8 cellular contexts compared by ENCODE assay signal in the genomic region with DNA sequence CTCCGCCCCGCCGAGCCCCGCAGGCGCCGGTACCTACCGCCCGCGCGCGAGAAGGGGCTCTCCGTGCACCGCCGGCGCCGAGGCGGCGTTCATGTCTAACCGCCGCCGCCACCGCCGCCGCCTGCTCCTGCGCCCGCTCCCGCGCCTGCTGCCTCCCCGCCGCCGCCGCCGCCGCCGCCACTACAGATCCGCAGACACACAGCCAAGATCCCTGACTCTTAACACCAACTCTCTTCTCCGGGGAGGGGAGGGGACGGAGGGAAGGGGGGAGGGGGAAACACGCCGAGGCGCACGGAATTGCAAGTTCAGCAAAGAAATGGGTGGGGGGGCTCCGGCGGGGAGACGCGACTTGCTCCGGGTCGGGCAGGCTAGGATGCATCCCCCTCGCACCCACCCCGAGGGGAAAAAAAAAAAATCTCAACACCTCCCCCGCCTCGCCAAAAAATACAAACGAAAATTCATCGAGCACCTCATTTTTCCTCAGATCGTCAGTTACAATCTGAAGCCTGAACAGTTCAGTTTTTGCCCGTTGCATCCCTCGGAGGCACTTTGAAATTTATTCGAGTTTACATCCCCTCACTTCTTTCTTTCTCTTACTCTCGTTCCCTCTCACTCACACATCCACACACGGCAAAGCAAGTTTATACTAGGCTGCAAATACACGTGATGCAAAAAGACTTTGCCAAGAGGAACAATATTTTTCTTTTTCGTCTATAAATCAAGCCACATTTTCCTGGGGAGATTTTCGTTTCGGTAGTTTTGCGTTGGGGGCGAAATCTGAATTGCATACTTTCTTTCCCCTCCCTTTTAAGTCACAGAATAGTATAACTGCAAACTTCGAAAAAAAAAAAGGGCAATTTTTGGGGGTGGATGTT. TPM values are rescaled to one million over a fixed set of nuclear protein-coding genes. Genes with fewer than 3 reads are reported as not detected.
DNase-seq lines count a peak whose midpoint lies in the region; ATAC-seq, FAIRE-seq and TF ChIP-seq lines count a peak whose summit lies in the region.

Gene TCF4, minus strand, starts transcription at position 192 of the 875 bp plus-strand sequence. CDS start 1,076 bp downstream, outside the sequence.

- no peaks in the 10 kb centered on the region for H3K27me3 ChIP-seq in A673 (replicated peaks; ENCODE audit: insufficient read depth, low read depth, low read length, poor library complexity)

- no peaks in the 10 kb centered on the region for H3K9me3 ChIP-seq in A673 (ENCODE audit: low read depth, low read length, poor library complexity, severe bottlenecking)

- intact Hi-C loops in A673 (cut with micrococcal nuclease; ENCODE audit: unreplicated experiment), result loop anchor here (2.0 to 5.0 kb wide), 4 partner anchors 81 to 246 kb away; no protein-coding TSS in a partner anchor

- H3K27ac ChIP-seq in A673 (ENCODE audit: low read depth, low read length, poor library complexity, severe bottlenecking), result peak within 1 kb of the TSS; percentile 77

- TF ChIP-seq POLR2A in GM12892 (IDR thresholded peaks at IDR 0.05; ENCODE audit: low read depth, low read length), result no peak

- peaks cover 4% of the 10 kb centered on the region for H3K36me3 ChIP-seq in A673 (ENCODE audit: insufficient read depth, low read length, poor library complexity, severe bottlenecking)

- CTCF ChIA-PET in A673 (lab: Charles Lee), result no interaction called here

- TF ChIP-seq CTCF in A673 (conservative IDR thresholded peaks at IDR 0.05; ENCODE audit: low read depth, low read length), result no peak

- POLR2A ChIA-PET in A673 (lab: Charles Lee; ENCODE audit: low non-redundant PET), result interaction anchor here (0.7 kb wide), 1 partner anchor 167 kb away, joined by 15 read pairs; no protein-coding TSS in a partner anchor

- ATAC-seq in esophagus mucosa, result peak; percentile 22
- no peak for ATAC-seq in HG03469 (IDR thresholded peaks at IDR 0.05; ENCODE audit: unreplicated experiment)

- peak within 1 kb of the TSS; percentile 64 for H3K4me3 ChIP-seq in A673 (ENCODE audit: low read depth, low read length, poor library complexity, severe bottlenecking)

- TSS peak; percentile 59 for BruUV-seq in A673 (replicated peaks; lab: Mats Ljungman, UMichigan)

- FAIRE-seq in GM12892 (lab: Jason Lieb, UNC), result no peak

- peaks cover 29% of the 10 kb centered on the region for H3K4me1 ChIP-seq in A673 (ENCODE audit: insufficient read depth, low read length, poor library complexity, severe bottlenecking)

- DNase-seq in A673 (ENCODE audit: low spot score) (peak; percentile 83), GM12892 (ENCODE audit: insufficient read length) (peak; percentile 18), NCI-H2227 (lab: John Stamatoyannopoulos, UW; ENCODE audit: unreplicated experiment) (peak; percentile 83), mesenteric fat pad (ENCODE audit: low spot score) (no peak), superior temporal gyrus (ENCODE audit: extremely low spot score) (peak; percentile 82)
- DNase-seq in activated CD8-positive, alpha-beta memory T cell treated with anti-CD3 and anti-CD28 coated beads for 24 hours, result peak; percentile 57

RNA-seq across cellular contexts. Expression of gene TCF4, which starts in this region (rescaled TPM):
- 143 and 147 TPM in 2 replicates for total RNA-seq in A673 (2021)
- polyA plus RNA-seq in GM12892 (2012; ENCODE audit: missing spikeins), result 53.7 TPM
- 25.1 TPM for total RNA-seq in esophagus mucosa
- total RNA-seq in mesenteric fat pad, result 159 TPM
